32 cellular contexts compared by ENCODE assay signal in genomic region chr16:17450291-17450690, GRCh38. TPM values are rescaled to one million over a fixed set of nuclear protein-coding genes. Genes with fewer than 3 reads are reported as not detected.
DNase-seq lines count a peak whose midpoint lies in the region; ATAC-seq, FAIRE-seq and TF ChIP-seq lines count a peak whose summit lies in the region.
"Had no signal": no experiment of that assay in that cellular context is flagged by ENCODE, and none has a peak within 500 bp of the region (broad histone marks: within the 10 kb centered on the region; RNA-seq: fewer than 3 reads in every experiment).

No MANE protein-coding gene starts in this region.

- H3K4me3 Mint-ChIP-seq in activated CD8-positive, alpha-beta T cell treated with anti-CD3 and anti-CD28 coated beads, Interleukin-2, amount 10 ng/mL, durations not matched to agents 7 days and 5 days = no peak overlapping the region
- H3K4me3 Mint-ChIP-seq in activated CD8-positive, alpha-beta T cell treated with anti-CD3 and anti-CD28 coated beads for 36 hours = no peak overlapping the region
- H3K4me3 Mint-ChIP-seq in CD4-positive, alpha-beta memory T cell = peak overlapping the region in 5 of 8 donors; percentile 26 to 78 (median 50)
- H3K4me3 Mint-ChIP-seq in central memory CD8-positive, alpha-beta T cell = no peak overlapping the region
- no peak overlapping the region for H3K4me3 Mint-ChIP-seq in stimulated activated memory B cell treated with anti-CD40 and anti-IgM and Interleukin-4, amounts not matched to agents 10 μg/mL and 1 μg/mL and 100 μg/mL, for 72 hours
- H3K4me3 Mint-ChIP-seq: nephron progenitor cell had no signal

- H3K9me3 Mint-ChIP-seq in activated CD8-positive, alpha-beta T cell treated with anti-CD3 and anti-CD28 coated beads, Interleukin-2, amount 10 ng/mL, durations not matched to agents 7 days and 5 days (ENCODE audit: insufficient read depth) = no peaks in the 10 kb centered on the region
- H3K9me3 Mint-ChIP-seq in activated CD8-positive, alpha-beta T cell treated with anti-CD3 and anti-CD28 coated beads for 36 hours = no peaks in the 10 kb centered on the region
- no peaks in the 10 kb centered on the region for H3K9me3 Mint-ChIP-seq in CD4-positive, alpha-beta memory T cell
- no peaks in the 10 kb centered on the region for H3K9me3 Mint-ChIP-seq in central memory CD8-positive, alpha-beta T cell
- H3K9me3 Mint-ChIP-seq in stimulated activated memory B cell treated with anti-CD40 and anti-IgM and Interleukin-4, amounts not matched to agents 10 μg/mL and 1 μg/mL and 100 μg/mL, for 72 hours = no peaks in the 10 kb centered on the region
- H3K9me3 Mint-ChIP-seq: nephron progenitor cell had no signal

- H3K4me1 Mint-ChIP-seq in activated CD8-positive, alpha-beta T cell treated with anti-CD3 and anti-CD28 coated beads, Interleukin-2, amount 10 ng/mL, durations not matched to agents 7 days and 5 days (ENCODE audit: low read depth) = peaks cover 73% of the 10 kb centered on the region
- peaks cover 38% of the 10 kb centered on the region for H3K4me1 Mint-ChIP-seq in activated CD8-positive, alpha-beta T cell treated with anti-CD3 and anti-CD28 coated beads for 36 hours (ENCODE audit: low read depth)
- H3K4me1 Mint-ChIP-seq in CD4-positive, alpha-beta memory T cell = peaks cover 45 to 76% (median 57%) of the 10 kb centered on the region in 4 donors
- peaks cover 49% of the 10 kb centered on the region for H3K4me1 Mint-ChIP-seq in central memory CD8-positive, alpha-beta T cell
- peaks cover 45% of the 10 kb centered on the region for H3K4me1 Mint-ChIP-seq in stimulated activated memory B cell treated with anti-CD40 and anti-IgM and Interleukin-4, amounts not matched to agents 10 μg/mL and 1 μg/mL and 100 μg/mL, for 72 hours

- CTCF ChIA-PET in activated CD8-positive, alpha-beta T cell treated with anti-CD3 and anti-CD28 coated beads, Interleukin-2, amount 10 ng/mL, durations not matched to agents 7 days and 5 days (lab: Charles Lee) = interaction anchor here (1.3 to 2.0 kb wide), 2 partner anchors 32 to 34 kb away, joined by 5 to 7 read pairs; no protein-coding TSS in a partner anchor
- CTCF ChIA-PET in activated CD8-positive, alpha-beta T cell treated with anti-CD3 and anti-CD28 coated beads for 36 hours (lab: Charles Lee) = interaction anchor here (1.3 kb wide), 1 partner anchor 9 kb away, joined by 3 read pairs; no protein-coding TSS in a partner anchor
- CTCF ChIA-PET in CD4-positive, alpha-beta memory T cell (lab: Charles Lee; ENCODE audit: partially characterized antibody) = interaction anchor here (1.5 to 1.7 kb wide), 2 partner anchors 34 to 219 kb away, joined by 3 to 7 read pairs; no protein-coding TSS in a partner anchor

- no peaks in the 10 kb centered on the region for H3K27me3 Mint-ChIP-seq in activated CD8-positive, alpha-beta T cell treated with anti-CD3 and anti-CD28 coated beads, Interleukin-2, amount 10 ng/mL, durations not matched to agents 7 days and 5 days (ENCODE audit: low read depth)
- H3K27me3 Mint-ChIP-seq in activated CD8-positive, alpha-beta T cell treated with anti-CD3 and anti-CD28 coated beads for 36 hours = no peaks in the 10 kb centered on the region
- no peaks in the 10 kb centered on the region for H3K27me3 Mint-ChIP-seq in CD4-positive, alpha-beta memory T cell
- no peaks in the 10 kb centered on the region for H3K27me3 Mint-ChIP-seq in central memory CD8-positive, alpha-beta T cell
- H3K27me3 Mint-ChIP-seq in stimulated activated memory B cell treated with anti-CD40 and anti-IgM and Interleukin-4, amounts not matched to agents 10 μg/mL and 1 μg/mL and 100 μg/mL, for 72 hours = no peaks in the 10 kb centered on the region

- FAIRE-seq in GM19239 (lab: Jason Lieb, UNC) = no peak
- FAIRE-seq: endometrium, H54, kidney, TTC549 had no signal

- no peak for TF ChIP-seq CTCF in activated CD8-positive, alpha-beta T cell treated with anti-CD3 and anti-CD28 coated beads for 36 hours (IDR thresholded peaks at IDR 0.05)

- peak overlapping the region; percentile 65 for H3K27ac Mint-ChIP-seq in activated CD8-positive, alpha-beta T cell treated with anti-CD3 and anti-CD28 coated beads, Interleukin-2, amount 10 ng/mL, durations not matched to agents 7 days and 5 days
- no peak overlapping the region for H3K27ac Mint-ChIP-seq in activated CD8-positive, alpha-beta T cell treated with anti-CD3 and anti-CD28 coated beads for 36 hours
- H3K27ac Mint-ChIP-seq in CD4-positive, alpha-beta memory T cell = peak overlapping the region; percentile 57 to 93 (median 89)
- peak overlapping the region; percentile 7 for H3K27ac Mint-ChIP-seq in central memory CD8-positive, alpha-beta T cell (ENCODE audit: low read depth)
- peak overlapping the region; percentile 75 for H3K27ac Mint-ChIP-seq in stimulated activated memory B cell treated with anti-CD40 and anti-IgM and Interleukin-4, amounts not matched to agents 10 μg/mL and 1 μg/mL and 100 μg/mL, for 72 hours
- H3K27ac Mint-ChIP-seq: nephron progenitor cell had no signal

- H3K4me3 ChIP-seq in CD4-positive, alpha-beta memory T cell (ENCODE audit: low read length in 2 of 2) = no peak overlapping the region
- H3K4me3 ChIP-seq: esophagus squamous epithelium, heart right ventricle, lower lobe of right lung, ovary, SJCRH30 had no signal

- H3K27me3 ChIP-seq in CD4-positive, alpha-beta memory T cell (ENCODE audit: insufficient read depth, low read length) = no peaks in the 10 kb centered on the region
- H3K27me3 ChIP-seq: esophagus squamous epithelium, foreskin keratinocyte, heart right ventricle, ovary, SJCRH30 had no signal

- no peaks in the 10 kb centered on the region for H3K36me3 ChIP-seq in CD4-positive, alpha-beta memory T cell (ENCODE audit: insufficient read depth, low read length)
- H3K36me3 ChIP-seq: esophagus squamous epithelium, lower lobe of right lung, ovary, SJCRH30 had no signal

- intact Hi-C loops in activated CD8-positive, alpha-beta T cell treated with anti-CD3 and anti-CD28 coated beads for 36 hours (cut with micrococcal nuclease) = no loop called here
- intact Hi-C loops in CD4-positive, alpha-beta memory T cell (cut with micrococcal nuclease) = loop anchor here (5.0 kb wide), 1 partner anchor 33 kb away; no protein-coding TSS in a partner anchor

- H3K27ac ChIP-seq in CD4-positive, alpha-beta memory T cell (ENCODE audit: low read depth, low read length) = no peak overlapping the region
- H3K27ac ChIP-seq: esophagus squamous epithelium, foreskin keratinocyte, lower lobe of right lung, ovary, SJCRH30 had no signal

- POLR2A ChIA-PET in activated CD8-positive, alpha-beta T cell treated with anti-CD3 and anti-CD28 coated beads, Interleukin-2, amount 10 ng/mL, durations not matched to agents 7 days and 5 days (lab: Charles Lee) = interaction anchor here (0.9 kb wide), 1 partner anchor 81 kb away, joined by 3 read pairs; no protein-coding TSS in a partner anchor
- POLR2A ChIA-PET in activated CD8-positive, alpha-beta T cell treated with anti-CD3 and anti-CD28 coated beads for 36 hours (lab: Charles Lee) = no interaction called here
- POLR2A ChIA-PET in CD4-positive, alpha-beta memory T cell (lab: Charles Lee; ENCODE audit: partially characterized antibody) = interaction anchor here (1.8 to 2.7 kb wide), 3 partner anchors 18 to 54 kb away, joined by 6 to 17 read pairs (median 8); no protein-coding TSS in a partner anchor

- ATAC-seq in activated CD8-positive, alpha-beta T cell treated with anti-CD3 and anti-CD28 coated beads, Interleukin-2, amount 10 ng/mL, durations not matched to agents 7 days and 5 days = no peak
- no peak for ATAC-seq in activated CD8-positive, alpha-beta T cell treated with anti-CD3 and anti-CD28 coated beads for 36 hours
- no peak for ATAC-seq in central memory CD8-positive, alpha-beta T cell (replicated peaks; ENCODE audit: extremely low read depth, poor library complexity, severe bottlenecking)
- no peak for ATAC-seq in stimulated activated memory B cell treated with anti-CD40 and anti-IgM and Interleukin-4, amounts not matched to agents 10 μg/mL and 1 μg/mL and 100 μg/mL, for 72 hours
- no peak for ATAC-seq in HG02840 (IDR thresholded peaks at IDR 0.05; ENCODE audit: low FRiP score, unreplicated experiment)
- ATAC-seq: activated CD4-positive, CD25-positive, alpha-beta regulatory T cell treated with anti-CD3 and anti-CD28 coated beads, Interleukin-2, amount 50 U/mL, for 24 hours; foreskin keratinocyte; heart right ventricle; lower lobe of right lung had no signal

- H3K36me3 Mint-ChIP-seq in activated CD8-positive, alpha-beta T cell treated with anti-CD3 and anti-CD28 coated beads, Interleukin-2, amount 10 ng/mL, durations not matched to agents 7 days and 5 days (ENCODE audit: low read depth) = peaks cover 59% of the 10 kb centered on the region
- peaks cover 4% of the 10 kb centered on the region for H3K36me3 Mint-ChIP-seq in activated CD8-positive, alpha-beta T cell treated with anti-CD3 and anti-CD28 coated beads for 36 hours (ENCODE audit: low read depth)
- peaks cover 2 to 3% of the 10 kb centered on the region in 2 donors for H3K36me3 Mint-ChIP-seq in CD4-positive, alpha-beta memory T cell
- H3K36me3 Mint-ChIP-seq in central memory CD8-positive, alpha-beta T cell (ENCODE audit: insufficient read depth) = peaks cover 7% of the 10 kb centered on the region
- H3K36me3 Mint-ChIP-seq in stimulated activated memory B cell treated with anti-CD40 and anti-IgM and Interleukin-4, amounts not matched to agents 10 μg/mL and 1 μg/mL and 100 μg/mL, for 72 hours = peaks cover 24% of the 10 kb centered on the region

- H3K4me1 ChIP-seq in CD4-positive, alpha-beta memory T cell (ENCODE audit: insufficient read depth, low read length) = peaks cover 69% of the 10 kb centered on the region
- H3K4me1 ChIP-seq: Caco-2, foreskin keratinocyte, SJCRH30 had no signal

- no peaks in the 10 kb centered on the region for H3K9me3 ChIP-seq in CD4-positive, alpha-beta memory T cell (ENCODE audit: control insufficient read depth in 1 of 2, low read length in 2 of 2)
- H3K9me3 ChIP-seq: Caco-2, esophagus squamous epithelium, heart right ventricle, lower lobe of right lung, ovary, SJCRH30 had no signal

- no peak for DNase-seq in activated CD8-positive, alpha-beta T cell treated with anti-CD3 and anti-CD28 coated beads, Interleukin-2, amount 10 ng/mL, durations not matched to agents 7 days and 5 days
- DNase-seq in activated CD8-positive, alpha-beta T cell treated with anti-CD3 and anti-CD28 coated beads for 36 hours = no peak
- no peak for DNase-seq in CD4-positive, alpha-beta memory T cell
- no peak for DNase-seq in central memory CD8-positive, alpha-beta T cell (ENCODE audit: low spot score in 2 of 2)
- DNase-seq in GM19239 (ENCODE audit: insufficient read length, low spot score) (no peak), HCEC 1CT (no peak)
- DNase-seq: activated effector memory CD4-positive, alpha-beta T cell treated with Interleukin-2 at 50 U/mL for 16 hours; Caco-2; caudate nucleus; esophagus squamous epithelium; foreskin keratinocyte; heart right ventricle; KG1; kidney; lower lobe of right lung; NCI-H1092 treated with DMSO at 0.1 percent for 48 hours; NCI-H187 treated with DMSO at 0.1 percent for 48 hours; NCI-H2171; NCI-H510A; nephron progenitor cell; ovary; RPMI8226; SJCRH30; stimulated activated naive CD4-positive, alpha-beta T cell treated with Interleukin-2 at 50 U/mL for 16 hours had no signal

RNA-seq across cellular contexts. Expression of gene XYLT1, which starts 20.5 kb away (rescaled TPM):
- 10 to 100 TPM; 59.4 to 60.4 TPM for total RNA-seq in activated CD8-positive, alpha-beta T cell treated with anti-CD3 and anti-CD28 coated beads, Interleukin-2, amount 10 ng/mL, durations not matched to agents 7 days and 5 days
- total RNA-seq in activated CD8-positive, alpha-beta T cell treated with anti-CD3 and anti-CD28 coated beads for 36 hours = 1 to 10 TPM; 7.3 to 8.9 TPM
- 10 to 100 TPM; 46.3 to 48.5 TPM for total RNA-seq in CD4-positive, alpha-beta memory T cell
- 1 to 10 TPM; 1.4 to 2.8 TPM for polyA plus RNA-seq in CD4-positive, alpha-beta memory T cell
- total RNA-seq: G401, MCF 10A had no signal

Comparison
In these comparisons a context has a peak if more than half of its experiments do, and no peak if none do; other contexts are left out.
1. RNA of gene XYLT1, which starts 20.5 kb away (total RNA-seq): 59.4 to 60.4 TPM in activated CD8-positive, alpha-beta T cell treated with anti-CD3 and anti-CD28 coated beads, Interleukin-2, amount 10 ng/mL, durations not matched to agents 7 days and 5 days and 46.3 to 48.5 TPM in CD4-positive, alpha-beta memory T cell; 7.3 to 8.9 TPM in activated CD8-positive, alpha-beta T cell treated with anti-CD3 and anti-CD28 coated beads for 36 hours; every median in the first group is over 4 times any median in the second.
2. H3K4me3 Mint-ChIP-seq: peak in CD4-positive, alpha-beta memory T cell (5 of 8); none in activated CD8-positive, alpha-beta T cell treated with anti-CD3 and anti-CD28 coated beads, Interleukin-2, amount 10 ng/mL, durations not matched to agents 7 days and 5 days (single experiment), activated CD8-positive, alpha-beta T cell treated with anti-CD3 and anti-CD28 coated beads for 36 hours (single experiment), central memory CD8-positive, alpha-beta T cell (single experiment) and stimulated activated memory B cell treated with anti-CD40 and anti-IgM and Interleukin-4, amounts not matched to agents 10 μg/mL and 1 μg/mL and 100 μg/mL, for 72 hours (single experiment).